In the genomic region with DNA sequence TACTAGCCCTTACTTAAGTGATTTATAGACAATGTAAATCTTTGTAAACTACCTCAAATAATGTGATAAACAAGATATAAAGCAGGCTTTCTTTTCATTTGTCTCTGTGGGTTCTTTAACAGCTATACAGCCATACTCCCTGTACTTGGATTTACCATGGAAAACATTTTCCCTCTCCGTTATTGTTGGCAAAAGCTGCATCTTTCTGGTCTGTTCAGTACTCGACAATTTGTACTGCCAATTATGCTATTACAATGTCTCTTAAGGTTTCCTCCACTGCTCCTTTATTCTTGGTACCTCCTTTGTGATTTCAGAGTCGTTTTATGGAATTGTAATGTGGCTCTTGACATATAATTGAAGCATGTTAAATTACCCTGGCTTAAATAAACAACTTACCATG, we compare ENCODE assay signal across 16 cellular contexts.
"Had no signal": no experiment of that assay in that cellular context is flagged by ENCODE, and none has a peak within 500 bp of the region (broad histone marks: within the 10 kb centered on the region; RNA-seq: fewer than 3 reads in every experiment).

No MANE protein-coding gene starts in this region.

- H3K27me3 Mint-ChIP-seq: activated naive CD8-positive, alpha-beta T cell treated with anti-CD3 and anti-CD28 coated beads, Interleukin-2, amount 10 ng/mL, durations not matched to agents 7 days and 5 days had no signal

- FAIRE-seq: keratinocyte had no signal

- H3K36me3 Mint-ChIP-seq: activated naive CD8-positive, alpha-beta T cell treated with anti-CD3 and anti-CD28 coated beads, Interleukin-2, amount 10 ng/mL, durations not matched to agents 7 days and 5 days; natural killer cell treated with Interleukin-12 subunit alpha and Interleukin-12 subunit beta and Interleukin-15 and Interleukin-18, amount 100 ng/mL, for 72 hours; stimulated activated memory B cell treated with anti-CD40 and anti-IgM and Interleukin-4, amounts not matched to agents 10 μg/mL and 1 μg/mL and 100 μg/mL, for 72 hours had no signal

- H3K27ac ChIP-seq: esophagus squamous epithelium had no signal

- H3K27me3 ChIP-seq: esophagus squamous epithelium had no signal

- H3K9me3 Mint-ChIP-seq: activated naive CD8-positive, alpha-beta T cell treated with anti-CD3 and anti-CD28 coated beads, Interleukin-2, amount 10 ng/mL, durations not matched to agents 7 days and 5 days; activated T-helper 1 cell treated with anti-CD3 and anti-CD28 coated beads, Interleukin-12 subunit alpha, Interleukin-12 subunit beta, Interleukin-2, Interleukin-4 antibody, amounts not matched to agents 30 ng/mL and 10 ng/mL and 1 ng/mL, durations not matched to agents 14 hours and 24 hours and 36 hours; natural killer cell treated with Interleukin-12 subunit alpha and Interleukin-12 subunit beta and Interleukin-15 and Interleukin-18, amount 100 ng/mL, for 72 hours; stimulated activated memory B cell treated with anti-CD40 and anti-IgM and Interleukin-4, amounts not matched to agents 10 μg/mL and 1 μg/mL and 100 μg/mL, for 72 hours had no signal

- H3K9me3 ChIP-seq: esophagus squamous epithelium had no signal

- DNase-seq: activated CD4-positive, alpha-beta T cell treated with anti-CD3 and anti-CD28 coated beads, Interleukin-2, amount 50 U/mL, for 1 hour; activated CD8-positive, alpha-beta memory T cell treated with anti-CD3 and anti-CD28 coated beads for 24 hours; activated naive CD4-positive, alpha-beta T cell; activated naive CD8-positive, alpha-beta T cell treated with anti-CD3 and anti-CD28 coated beads, Interleukin-2, amount 10 ng/mL, durations not matched to agents 7 days and 5 days; cortex of kidney; effector CD4-positive, alpha-beta T cell; esophagus squamous epithelium; hippocampal formation; left ventricle myocardium superior; mesenchymal stem cell; occipital lobe; stimulated activated CD4-positive, alpha-beta T cell treated with anti-CD3 and anti-CD28 coated beads, Interleukin-2, amount 100 ng/mL, for 48 hours had no signal

- ATAC-seq: left ventricle myocardium superior; natural killer cell treated with Interleukin-12 subunit alpha and Interleukin-12 subunit beta and Interleukin-15 and Interleukin-18, amount 100 ng/mL, for 72 hours; stimulated activated memory B cell treated with anti-CD40 and anti-IgM and Interleukin-4, amounts not matched to agents 10 μg/mL and 1 μg/mL and 100 μg/mL, for 72 hours had no signal

- H3K4me1 ChIP-seq: esophagus squamous epithelium had no signal

- H3K36me3 ChIP-seq: esophagus squamous epithelium had no signal

- H3K4me3 Mint-ChIP-seq: activated naive CD8-positive, alpha-beta T cell treated with anti-CD3 and anti-CD28 coated beads, Interleukin-2, amount 10 ng/mL, durations not matched to agents 7 days and 5 days; activated T-helper 1 cell treated with anti-CD3 and anti-CD28 coated beads, Interleukin-12 subunit alpha, Interleukin-12 subunit beta, Interleukin-2, Interleukin-4 antibody, amounts not matched to agents 30 ng/mL and 10 ng/mL and 1 ng/mL, durations not matched to agents 14 hours and 24 hours and 36 hours; natural killer cell treated with Interleukin-12 subunit alpha and Interleukin-12 subunit beta and Interleukin-15 and Interleukin-18, amount 100 ng/mL, for 72 hours; stimulated activated memory B cell treated with anti-CD40 and anti-IgM and Interleukin-4, amounts not matched to agents 10 μg/mL and 1 μg/mL and 100 μg/mL, for 72 hours had no signal

- H3K27ac Mint-ChIP-seq: activated naive CD8-positive, alpha-beta T cell treated with anti-CD3 and anti-CD28 coated beads, Interleukin-2, amount 10 ng/mL, durations not matched to agents 7 days and 5 days; activated T-helper 1 cell treated with anti-CD3 and anti-CD28 coated beads, Interleukin-12 subunit alpha, Interleukin-12 subunit beta, Interleukin-2, Interleukin-4 antibody, amounts not matched to agents 30 ng/mL and 10 ng/mL and 1 ng/mL, durations not matched to agents 14 hours and 24 hours and 36 hours; natural killer cell treated with Interleukin-12 subunit alpha and Interleukin-12 subunit beta and Interleukin-15 and Interleukin-18, amount 100 ng/mL, for 72 hours; stimulated activated memory B cell treated with anti-CD40 and anti-IgM and Interleukin-4, amounts not matched to agents 10 μg/mL and 1 μg/mL and 100 μg/mL, for 72 hours had no signal

- H3K4me3 ChIP-seq: esophagus squamous epithelium had no signal

- H3K4me1 Mint-ChIP-seq: activated naive CD8-positive, alpha-beta T cell treated with anti-CD3 and anti-CD28 coated beads, Interleukin-2, amount 10 ng/mL, durations not matched to agents 7 days and 5 days; stimulated activated memory B cell treated with anti-CD40 and anti-IgM and Interleukin-4, amounts not matched to agents 10 μg/mL and 1 μg/mL and 100 μg/mL, for 72 hours had no signal
